22 cellular contexts compared by ENCODE assay signal in the genomic region with DNA sequence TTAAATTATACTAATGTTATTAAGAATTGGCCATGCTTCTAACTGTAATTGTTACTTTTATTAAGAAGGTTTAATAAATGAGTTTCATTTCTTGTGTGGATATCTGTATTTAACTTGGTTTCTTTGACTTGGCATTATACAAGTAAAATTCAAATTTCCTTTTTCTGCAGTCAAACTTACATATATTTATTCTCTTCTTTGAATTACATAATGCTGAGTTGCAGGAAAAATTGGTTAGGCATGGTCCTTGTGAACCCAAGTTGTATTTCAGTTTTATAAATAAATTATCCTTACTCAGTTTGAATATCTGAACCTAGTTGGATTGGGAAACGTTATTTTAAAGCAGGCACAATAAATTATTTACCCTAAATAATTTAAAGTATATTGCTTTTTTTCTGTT. TPM values are rescaled to one million over a fixed set of nuclear protein-coding genes. Genes with fewer than 3 reads are reported as not detected.
DNase-seq lines count a peak whose midpoint lies in the region; ATAC-seq and TF ChIP-seq lines count a peak whose summit lies in the region.
"Had no signal": no experiment of that assay in that cellular context is flagged by ENCODE, and none has a peak within 500 bp of the region (broad histone marks: within the 10 kb centered on the region; RNA-seq: fewer than 3 reads in every experiment).

No MANE protein-coding gene starts in this region.

- CTCF ChIA-PET in IMR-90 (lab: Yijun Ruan, JAX), result no interaction called here

- no peak overlapping the region for H3K27ac Mint-ChIP-seq in CD14-positive monocyte
- H3K27ac Mint-ChIP-seq: CD4-positive, alpha-beta T cell had no signal

- H2AK5ac ChIP-seq in IMR-90 (ENCODE audit: low read depth, low read length), result no peak overlapping the region

- H3K18ac ChIP-seq in IMR-90 (ENCODE audit: low read depth, low read length), result no peak overlapping the region

- H2AK9ac ChIP-seq in IMR-90 (replicated peaks; ENCODE audit: low read depth, low read length, poor library complexity), result no peak overlapping the region

- H3K4me3 Mint-ChIP-seq in CD14-positive monocyte, result no peak overlapping the region
- H3K4me3 Mint-ChIP-seq: CD4-positive, alpha-beta T cell had no signal

- H2BK20ac ChIP-seq in IMR-90 (ENCODE audit: low read depth, low read length), result no peak overlapping the region

- BruUV-seq in IMR-90 (replicated peaks; lab: Mats Ljungman, UMichigan), result no TSS peak

- no peaks in the 10 kb centered on the region for H3K9me3 ChIP-seq in IMR-90 (ENCODE audit: control insufficient read depth, insufficient read depth, low read length)
- no peaks in the 10 kb centered on the region for H3K9me3 ChIP-seq in SK-N-MC (ENCODE audit: low read depth, low read length)
- no peaks in the 10 kb centered on the region for H3K9me3 ChIP-seq in tibial nerve

- intact Hi-C loops in IMR-90 (cut with micrococcal nuclease), result no loop called here
- intact Hi-C loops in dorsolateral prefrontal cortex (cut with DNase I), result no loop called here
- intact Hi-C loops in CD14-positive monocyte (cut with micrococcal nuclease), result no loop called here

- peaks cover 5 to 9% of the 10 kb centered on the region in 2 donors for H3K36me3 Mint-ChIP-seq in CD14-positive monocyte

- H3K27me3 Mint-ChIP-seq in CD14-positive monocyte (ENCODE audit: low read depth in 3 of 3), result peaks cover 0 to 3% (median 0%) of the 10 kb centered on the region in 3 donors
- H3K27me3 Mint-ChIP-seq: CD4-positive, alpha-beta T cell had no signal

- POLR2A ChIA-PET in IMR-90 (lab: Charles Lee; ENCODE audit: unreplicated experiment), result no interaction called here

- TF ChIP-seq CTCF in IMR-90 (conservative IDR thresholded peaks at IDR 0.05; ENCODE audit: low read depth, low read length) (no peak), dorsolateral prefrontal cortex (IDR thresholded peaks at IDR 0.05 in 54 of 56, conservative IDR thresholded peaks at IDR 0.05 in 2 of 56; ENCODE audit: low read depth in 1 of 56, partially characterized antibody in 56 of 56) (no peak), tibial nerve (IDR thresholded peaks at IDR 0.05) (no peak), CD14-positive monocyte (IDR thresholded peaks at IDR 0.05) (no peak)

- no peak overlapping the region for H3K56ac ChIP-seq in IMR-90 (ENCODE audit: extremely low read depth, insufficient read depth, low read length)

- H3K4me1 ChIP-seq in IMR-90 (ENCODE audit: control insufficient read depth, insufficient read depth, low read length) (0 out of 2 replicates have a peak, but pooled peaks cover 1% of the 10 kb centered on the region), tibial nerve (peaks cover 0 to 5% (median 3%) of the 10 kb centered on the region in 4 donors)

- in situ Hi-C loops in IMR-90 (cut with MboI; ENCODE audit: low sequenced_read_pairs), result no loop called here

- H3K36me3 ChIP-seq in IMR-90 (ENCODE audit: control insufficient read depth, insufficient read depth, low read length) (no peaks in the 10 kb centered on the region), SK-N-MC (ENCODE audit: insufficient read depth, low read length) (peaks cover 3% of the 10 kb centered on the region; the same call in 1 of the 2 replicates), tibial nerve (no peaks in the 10 kb centered on the region)

- H3K27ac ChIP-seq in IMR-90 (ENCODE audit: insufficient read depth, low read length) (no peak overlapping the region), SK-N-MC (peak overlapping the region; percentile 65), dorsolateral prefrontal cortex (peak overlapping the region in 38 of 59 donors; percentile 4 to 69 (median 40)), tibial nerve (no peak overlapping the region)
- H3K27ac ChIP-seq: HL-60, RWPE1 had no signal

- peaks cover 0 to 3% (median 0%) of the 10 kb centered on the region in 7 donors for H3K9me3 Mint-ChIP-seq in CD14-positive monocyte
- H3K9me3 Mint-ChIP-seq: CD4-positive, alpha-beta T cell had no signal

- no peak overlapping the region for H3K9ac ChIP-seq in IMR-90 (ENCODE audit: low read depth, low read length)
- H3K9ac ChIP-seq in SK-N-MC (ENCODE audit: insufficient read length), result peak overlapping the region; percentile 40

- no peaks in the 10 kb centered on the region for H3K9me1 ChIP-seq in IMR-90 (ENCODE audit: insufficient read depth, low read length)

- no peak overlapping the region for H2BK120ac ChIP-seq in IMR-90 (ENCODE audit: low read depth, low read length)

- H3K14ac ChIP-seq in IMR-90 (replicated peaks; ENCODE audit: low read depth, low read length), result no peak overlapping the region

- dilution Hi-C loops in IMR-90 (cut with HindIII; ENCODE audit: low sequenced_read_pairs, unreplicated experiment), result no loop called here

- no peak for TF ChIP-seq RAD21 in IMR-90 (IDR thresholded peaks at IDR 0.05; ENCODE audit: low read length)

- peaks cover 31% of the 10 kb centered on the region for H4K20me1 ChIP-seq in IMR-90 (ENCODE audit: insufficient read depth, low read length)

- H2BK15ac ChIP-seq in IMR-90 (ENCODE audit: low read depth, low read length), result no peak overlapping the region

- H3K27me3 ChIP-seq in IMR-90 (ENCODE audit: control insufficient read depth, insufficient read depth, low read length), result no peaks in the 10 kb centered on the region
- no peaks in the 10 kb centered on the region for H3K27me3 ChIP-seq in dorsolateral prefrontal cortex
- H3K27me3 ChIP-seq in tibial nerve, result no peaks in the 10 kb centered on the region
- H3K27me3 ChIP-seq: MG63 had no signal

- no peak overlapping the region for H4K8ac ChIP-seq in IMR-90 (ENCODE audit: low read depth in 2 of 2, low read length in 2 of 2)

- H3K4ac ChIP-seq in IMR-90 (ENCODE audit: low read depth, low read length), result no peak overlapping the region

- H3K4me2 ChIP-seq in IMR-90 (ENCODE audit: low read depth, low read length), result no peak overlapping the region

- TF ChIP-seq POLR2A in IMR-90 (IDR thresholded peaks at IDR 0.05; ENCODE audit: low read depth, low read length) (no peak), tibial nerve (IDR thresholded peaks at IDR 0.05) (no peak)

- H3K4me1 Mint-ChIP-seq in CD14-positive monocyte, result peaks cover 9% of the 10 kb centered on the region

- DNase-seq in IMR-90 (no peak), SK-N-MC (ENCODE audit: low read depth, low spot score) (no peak), dorsolateral prefrontal cortex (no peak), tibial nerve (ENCODE audit: low spot score in 2 of 2) (no peak), CD14-positive monocyte (ENCODE audit: low spot score) (no peak), NCI-H226 (no peak), T-helper 9 cell (no peak)
- DNase-seq: CD4-positive, alpha-beta T cell; DMS53; GF-D8; KBM-7; MG63; NCI-H1105 treated with DMSO at 0.1 percent for 48 hours; NCI-H146; NCI-H2029; NCI-H446 treated with DMSO at 0.1 percent for 48 hours; NCI-H526; NCI-H82; NK-92 treated with Interleukin-12 subunit alpha and Interleukin-12 subunit beta, amount 100 ng/mL, for 24 hours; SHP77 had no signal

- no peak overlapping the region for H4K91ac ChIP-seq in IMR-90 (ENCODE audit: insufficient read depth, low read depth, low read length)

- H2BK5ac ChIP-seq in IMR-90 (ENCODE audit: low read depth, low read length, poor library complexity, severe bottlenecking), result no peak overlapping the region

- H2AFZ ChIP-seq in IMR-90 (replicated peaks; ENCODE audit: low read length, poor library complexity), result no peak overlapping the region

- H4K5ac ChIP-seq in IMR-90 (ENCODE audit: low read depth, low read length), result no peak overlapping the region

- ATAC-seq in IMR-90 (ENCODE audit: low read depth), result no peak

- no peak overlapping the region for H3K23ac ChIP-seq in IMR-90 (ENCODE audit: low read depth, low read length)

- TF ChIP-seq EP300 in tibial nerve (IDR thresholded peaks at IDR 0.05), result no peak

- H3K4me3 ChIP-seq in IMR-90 (ENCODE audit: insufficient read depth, low read depth, low read length), result no peak overlapping the region
- peak overlapping the region; percentile 36; the same call in 1 of the 2 replicates for H3K4me3 ChIP-seq in SK-N-MC
- H3K4me3 ChIP-seq in dorsolateral prefrontal cortex, result no peak overlapping the region
- H3K4me3 ChIP-seq in tibial nerve, result no peak overlapping the region
- H3K4me3 ChIP-seq: MG63 had no signal

- H3K79me1 ChIP-seq in IMR-90 (ENCODE audit: low read depth in 1 of 2, low read length in 2 of 2), result peaks cover 12 to 50% of the 10 kb centered on the region in 2 experiments

- WGBS in IMR-90 (ENCODE audit: extremely low coverage in 2 of 2, insufficient read length in 1 of 2), 2 experiments, result no CpG with 5 or more reads among the region's 1 CpG
- WGBS in tibial nerve, 2 donors, result 68 to 84% methylated on average over 1 of the region's 1 CpG

TF ChIP-seq in IMR-90, 13 proteins besides CTCF, POLR2A, EP300 and RAD21:
- TF ChIP-seq, protein P1, sequence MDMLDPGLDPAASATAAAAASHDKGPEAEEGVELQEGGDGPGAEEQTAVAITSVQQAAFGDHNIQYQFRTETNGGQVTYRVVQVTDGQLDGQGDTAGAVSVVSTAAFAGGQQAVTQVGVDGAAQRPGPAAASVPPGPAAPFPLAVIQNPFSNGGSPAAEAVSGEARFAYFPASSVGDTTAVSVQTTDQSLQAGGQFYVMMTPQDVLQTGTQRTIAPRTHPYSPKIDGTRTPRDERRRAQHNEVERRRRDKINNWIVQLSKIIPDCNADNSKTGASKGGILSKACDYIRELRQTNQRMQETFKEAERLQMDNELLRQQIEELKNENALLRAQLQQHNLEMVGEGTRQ (IDR thresholded peaks at IDR 0.05; ENCODE audit: low read depth, low read length), result no peak
- TF ChIP-seq MAFK (IDR thresholded peaks at IDR 0.05; ENCODE audit: low read depth, low read length) (0 out of 2 replicates have a peak, but pooled peaks have one; percentile 17), ELK1 (IDR thresholded peaks at IDR 0.05; ENCODE audit: borderline replicate concordance, low read depth, low read length) (no peak), RFX5 (IDR thresholded peaks at IDR 0.05; ENCODE audit: low read depth, low read length) (no peak)

RNA-seq across cellular contexts. Expression of gene NLK, which starts 54.8 kb away (rescaled TPM):
- total RNA-seq in IMR-90 (2012; rRNA removed), result 23.3 and 29.2 TPM in 2 replicates
- 13.8 and 15.3 TPM in 2 replicates for polyA plus RNA-seq in IMR-90 (2012; rRNA removed)
- 6.2 and 8.6 TPM in 2 replicates for polyA plus RNA-seq in IMR-90 (2012; cell fraction: cytosol; rRNA removed)
- 20.9 and 37.1 TPM in 2 replicates for polyA plus RNA-seq in IMR-90 (2012; cell fraction: nucleus; rRNA removed; ENCODE audit: low replicate concordance)
- 100 to 1,000 TPM in 109 of 120 experiments, 10 to 100 TPM in 11; 75.6 to 169 (median 124) TPM for total RNA-seq in dorsolateral prefrontal cortex
- 10 to 100 TPM; 24.7 to 37.5 (median 32.4) TPM for total RNA-seq in tibial nerve
- polyA plus RNA-seq in CD14-positive monocyte, result 1 to 10 TPM; 1.7 to 2.0 TPM

Comparison
In these comparisons a context has a peak if more than half of its experiments do, and no peak if none do; other contexts are left out.
1. H3K27ac ChIP-seq: peak in SK-N-MC (single experiment) and dorsolateral prefrontal cortex (38 of 59); none in IMR-90 (single experiment) and tibial nerve (0 of 4).